ENCODE assay signal across 17 cellular contexts in the genomic region with DNA sequence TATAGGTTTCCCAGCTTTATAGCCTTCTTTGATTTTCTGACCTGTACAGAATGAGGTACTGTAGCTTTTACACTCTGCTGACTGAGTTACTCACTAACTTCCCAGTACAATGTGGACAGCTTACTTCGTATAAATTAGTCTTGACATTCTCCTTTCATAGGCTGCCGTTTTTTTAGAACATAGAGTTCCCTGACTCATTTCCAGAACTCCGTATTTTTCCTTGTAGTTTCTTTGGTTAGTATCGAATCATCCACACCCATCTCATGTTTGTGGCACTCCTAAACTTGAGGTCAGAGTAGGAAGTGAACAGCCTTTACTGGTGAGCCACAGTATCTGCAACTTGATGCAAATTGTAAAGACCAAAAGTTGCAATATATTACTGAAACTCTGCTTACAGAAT.
DNase-seq lines count a peak whose midpoint lies in the region; TF ChIP-seq lines count a peak whose summit lies in the region.
"Had no signal": no experiment of that assay in that cellular context is flagged by ENCODE, and none has a peak within 500 bp of the region (broad histone marks: within the 10 kb centered on the region; RNA-seq: fewer than 3 reads in every experiment).

No MANE protein-coding gene starts in this region.

- no peaks in the 10 kb centered on the region for H3K36me3 ChIP-seq in mesenchymal stem cell (ENCODE audit: control insufficient read depth in 1 of 2, insufficient read depth in 2 of 2, low read depth in 1 of 2, low read length in 2 of 2)

- no peak overlapping the region for H2AFZ ChIP-seq in mesenchymal stem cell (ENCODE audit: low read depth, low read length)
- H2AFZ ChIP-seq: PC-9 had no signal

- H3K27ac Mint-ChIP-seq in activated CD4-positive, alpha-beta T cell treated with anti-CD3 and anti-CD28 coated beads, Interleukin-2, amount 10 ng/mL, durations not matched to agents 24 days and 14 days: no peak overlapping the region
- no peak overlapping the region for H3K27ac Mint-ChIP-seq in osteocyte (ENCODE audit: unreplicated experiment)
- H3K27ac Mint-ChIP-seq: H9, IgD-negative memory B cell had no signal

- 42% methylated on average over 4 of the region's 4 CpGs for WGBS in mesenchymal stem cell

- H3K18ac ChIP-seq in mesenchymal stem cell (ENCODE audit: low read depth in 1 of 2, low read length in 2 of 2): no peak overlapping the region

- no peaks in the 10 kb centered on the region for H3K4me1 ChIP-seq in mesenchymal stem cell (ENCODE audit: control insufficient read depth, insufficient read depth, low read depth, low read length)
- H3K4me1 ChIP-seq: A549 had no signal

- no peak overlapping the region for H4K8ac ChIP-seq in mesenchymal stem cell (ENCODE audit: low read length)

- POLR2A ChIA-PET in RWPE1 (lab: Yijun Ruan, JAX; ENCODE audit: low non-redundant PET): no interaction called here

- no peak overlapping the region for H3K4ac ChIP-seq in mesenchymal stem cell (ENCODE audit: low read depth in 1 of 2, low read length in 2 of 2)

- H3K9me3 Mint-ChIP-seq in activated CD4-positive, alpha-beta T cell treated with anti-CD3 and anti-CD28 coated beads, Interleukin-2, amount 10 ng/mL, durations not matched to agents 24 days and 14 days: no peaks in the 10 kb centered on the region
- H3K9me3 Mint-ChIP-seq in osteocyte (ENCODE audit: unreplicated experiment): no peaks in the 10 kb centered on the region

- H3K4me2 ChIP-seq in mesenchymal stem cell (ENCODE audit: low read length, poor library complexity, severe bottlenecking): no peak overlapping the region
- H3K4me2 ChIP-seq: A549, PC-9 had no signal

- H2BK5ac ChIP-seq in mesenchymal stem cell (ENCODE audit: low read depth, low read length, poor library complexity, severe bottlenecking): no peak overlapping the region

- DNase-seq in ELR (ENCODE audit: low read depth) (peak; percentile 30), RWPE1 (ENCODE audit: low spot score) (peak; percentile 2), epithelial cell of proximal tubule (ENCODE audit: low read depth) (peak; percentile 65), mesenchymal stem cell (peak; percentile 24), SHP77 (lab: John Stamatoyannopoulos, UW) (no peak), OCI-M1 (lab: John Stamatoyannopoulos, UW) (no peak), osteocyte (ENCODE audit: extremely low spot score, unreplicated experiment) (no peak)
- no peak for DNase-seq in activated CD4-positive, alpha-beta T cell treated with anti-CD3 and anti-CD28 coated beads, Interleukin-2, amount 10 ng/mL, durations not matched to agents 24 days and 14 days
- DNase-seq: H9, NCI-H146, NCI-H2081 treated with DMSO at 0.1 percent for 48 hours, NCI-H2227 treated with DMSO at 0.1 percent for 48 hours, NCI-H524 treated with DMSO at 0.1 percent for 48 hours, PC-9 had no signal

- H4K91ac ChIP-seq in mesenchymal stem cell (ENCODE audit: low read length): no peak overlapping the region

- no peaks in the 10 kb centered on the region for H3K79me1 ChIP-seq in mesenchymal stem cell (replicated peaks; ENCODE audit: low read length, poor library complexity, severe bottlenecking)

- no peak overlapping the region for H3K23ac ChIP-seq in mesenchymal stem cell (ENCODE audit: low read length in 2 of 2)

- H3K27me3 Mint-ChIP-seq in activated CD4-positive, alpha-beta T cell treated with anti-CD3 and anti-CD28 coated beads, Interleukin-2, amount 10 ng/mL, durations not matched to agents 24 days and 14 days: no peaks in the 10 kb centered on the region
- no peaks in the 10 kb centered on the region for H3K27me3 Mint-ChIP-seq in osteocyte (ENCODE audit: unreplicated experiment)
- H3K27me3 Mint-ChIP-seq: IgD-negative memory B cell had no signal

- H3K27me3 ChIP-seq in mesenchymal stem cell (ENCODE audit: control insufficient read depth in 1 of 2, insufficient read depth in 1 of 2, low read length in 2 of 2): no peaks in the 10 kb centered on the region

- no peak overlapping the region for H2BK15ac ChIP-seq in mesenchymal stem cell (ENCODE audit: low read depth, poor library complexity, severe bottlenecking)

- H3K4me3 ChIP-seq in epithelial cell of proximal tubule (ENCODE audit: low read depth, low read length) (no peak overlapping the region), mesenchymal stem cell (ENCODE audit: insufficient read depth in 1 of 2, low read depth in 1 of 2, low read length in 2 of 2) (no peak overlapping the region)
- H3K4me3 ChIP-seq: A549, PC-9 had no signal

- H2BK120ac ChIP-seq in mesenchymal stem cell (ENCODE audit: low read depth, low read length): no peak overlapping the region

- H2BK12ac ChIP-seq in mesenchymal stem cell (ENCODE audit: low read length in 2 of 2): no peak overlapping the region

- no peak overlapping the region for H2AK5ac ChIP-seq in mesenchymal stem cell (ENCODE audit: low read length, severe bottlenecking)

- no peak overlapping the region for H3K9ac ChIP-seq in mesenchymal stem cell (ENCODE audit: low read length)

- peaks cover 3% of the 10 kb centered on the region for H3K9me3 ChIP-seq in mesenchymal stem cell (ENCODE audit: control insufficient read depth, low read length)
- H3K9me3 ChIP-seq: A549 had no signal

- H3K36me3 Mint-ChIP-seq in activated CD4-positive, alpha-beta T cell treated with anti-CD3 and anti-CD28 coated beads, Interleukin-2, amount 10 ng/mL, durations not matched to agents 24 days and 14 days (ENCODE audit: low read depth): no peaks in the 10 kb centered on the region
- H3K36me3 Mint-ChIP-seq in osteocyte (ENCODE audit: unreplicated experiment): no peaks in the 10 kb centered on the region
- H3K36me3 Mint-ChIP-seq: IgD-negative memory B cell had no signal

- TF ChIP-seq CTCF in RWPE1 (conservative IDR thresholded peaks at IDR 0.05; ENCODE audit: low read depth) (no peak), epithelial cell of proximal tubule (conservative IDR thresholded peaks at IDR 0.05; ENCODE audit: low read depth, low read length) (no peak), osteocyte (IDR thresholded peaks at IDR 0.05) (no peak)

- no peaks in the 10 kb centered on the region for H3K4me1 Mint-ChIP-seq in activated CD4-positive, alpha-beta T cell treated with anti-CD3 and anti-CD28 coated beads, Interleukin-2, amount 10 ng/mL, durations not matched to agents 24 days and 14 days
- peaks cover 7% of the 10 kb centered on the region for H3K4me1 Mint-ChIP-seq in osteocyte (ENCODE audit: unreplicated experiment)
- H3K4me1 Mint-ChIP-seq: H9, IgD-negative memory B cell had no signal

- CTCF ChIA-PET in RWPE1 (lab: Yijun Ruan, JAX): no interaction called here

- no peak overlapping the region for H3K4me3 Mint-ChIP-seq in activated CD4-positive, alpha-beta T cell treated with anti-CD3 and anti-CD28 coated beads, Interleukin-2, amount 10 ng/mL, durations not matched to agents 24 days and 14 days
- H3K4me3 Mint-ChIP-seq in osteocyte (ENCODE audit: unreplicated experiment): no peak overlapping the region
- H3K4me3 Mint-ChIP-seq: H9, IgD-negative memory B cell had no signal

- intact Hi-C loops in activated CD4-positive, alpha-beta T cell treated with anti-CD3 and anti-CD28 coated beads, Interleukin-2, amount 10 ng/mL, durations not matched to agents 24 days and 14 days (cut with micrococcal nuclease): no loop called here

- H3K27ac ChIP-seq in RWPE1 (no peak overlapping the region), mesenchymal stem cell (ENCODE audit: low read length, poor library complexity, severe bottlenecking) (no peak overlapping the region)
- H3K27ac ChIP-seq: A549, C4-2B, PC-9 had no signal

- no peak overlapping the region for H3K14ac ChIP-seq in mesenchymal stem cell (ENCODE audit: low read length in 2 of 2)

Comparison
In these comparisons a context has a peak if more than half of its experiments do, and no peak if none do; other contexts are left out.
1. DNase-seq: peak in ELR (single experiment), RWPE1 (single experiment), epithelial cell of proximal tubule (single experiment) and mesenchymal stem cell (single experiment); none in activated CD4-positive, alpha-beta T cell treated with anti-CD3 and anti-CD28 coated beads, Interleukin-2, amount 10 ng/mL, durations not matched to agents 24 days and 14 days (single experiment), SHP77 (0 of 2), OCI-M1 (single experiment) and osteocyte (single experiment).